Comparison of ENCODE assay signal across 1 cellular context in genomic region chrX:139204903-139205667, GRCh38.
TF ChIP-seq lines count a peak whose summit lies in the region.

No MANE protein-coding gene starts in this region.

TF ChIP-seq in HEK293, 187 proteins besides CTCF, POLR2A, EP300 and RAD21 (continued from another document and continues in another):
- TF ChIP-seq ZBTB26 (tag by site-specific recombination; optimal IDR thresholded peaks at IDR 0.05) (peak; percentile 82), ZNF211 (tag by site-specific recombination; IDR thresholded peaks at IDR 0.05; ENCODE audit: low read depth) (no peak), ZBTB44 (tag by site-specific recombination; IDR thresholded peaks at IDR 0.05) (no peak), ZNF341 (tag by site-specific recombination; IDR thresholded peaks at IDR 0.05; ENCODE audit: low read depth) (no peak), ZNF23 (tag by site-specific recombination; IDR thresholded peaks at IDR 0.05; ENCODE audit: borderline replicate concordance) (no peak), ZNF549 (tag by site-specific recombination; IDR thresholded peaks at IDR 0.05) (no peak), ZNF518A (tag by site-specific recombination; conservative IDR thresholded peaks at IDR 0.05; ENCODE audit: low read depth) (no peak), ZNF768 (tag by site-specific recombination; IDR thresholded peaks at IDR 0.05) (no peak), ZBTB48 (tag by site-specific recombination; IDR thresholded peaks at IDR 0.05) (no peak), ZNF449 (tag by site-specific recombination; IDR thresholded peaks at IDR 0.05) (peak; percentile 83), ZNF560 (tag by site-specific recombination; IDR thresholded peaks at IDR 0.05; ENCODE audit: borderline replicate concordance) (no peak), ZNF132 (tag by site-specific recombination; IDR thresholded peaks at IDR 0.05; ENCODE audit: borderline replicate concordance) (no peak), ZXDB (tag by site-specific recombination; IDR thresholded peaks at IDR 0.05) (peak; percentile 76), GFI1B (tag by site-specific recombination; IDR thresholded peaks at IDR 0.05) (no peak), ZNF239 (tag by site-specific recombination; IDR thresholded peaks at IDR 0.05) (no peak), ZNF148 (tag by site-specific recombination; IDR thresholded peaks at IDR 0.05; ENCODE audit: borderline replicate concordance) (no peak), EGR2 (tag by site-specific recombination; IDR thresholded peaks at IDR 0.05; ENCODE audit: low read depth) (peak; percentile 37; the same call in 1 of the 2 replicates), ZNF747 (tag by site-specific recombination; IDR thresholded peaks at IDR 0.05) (no peak), GLIS2 (tag by site-specific recombination; IDR thresholded peaks at IDR 0.05) (peak; percentile 82), ZNF416 (tag by site-specific recombination; IDR thresholded peaks at IDR 0.05) (no peak), PRDM1 (tag by site-specific recombination; IDR thresholded peaks at IDR 0.05) (no peak), KLF10 (tag by site-specific recombination; IDR thresholded peaks at IDR 0.05) (peak; percentile 73; the same call in 1 of the 2 replicates), ZNF776 (tag by site-specific recombination; IDR thresholded peaks at IDR 0.05; ENCODE audit: borderline replicate concordance) (no peak), ZNF426 (tag by site-specific recombination; IDR thresholded peaks at IDR 0.05) (no peak), ZNF18 (tag by site-specific recombination; IDR thresholded peaks at IDR 0.05) (no peak), GLI4 (tag by site-specific recombination; IDR thresholded peaks at IDR 0.05) (no peak), PRDM6 (tag by site-specific recombination; IDR thresholded peaks at IDR 0.05) (no peak), BCL11B (tag by site-specific recombination; IDR thresholded peaks at IDR 0.05; ENCODE audit: low read depth) (no peak), MEIS1 (CRISPR knock-in tag; IDR thresholded peaks at IDR 0.05; ENCODE audit: borderline replicate concordance) (no peak), ZNF629 (tag by site-specific recombination; IDR thresholded peaks at IDR 0.05) (peak; percentile 47; the same call in 1 of the 2 replicates), ZNF302 (tag by site-specific recombination; IDR thresholded peaks at IDR 0.05; ENCODE audit: low read depth) (no peak), ZBTB17 (tag by site-specific recombination; IDR thresholded peaks at IDR 0.05) (peak; percentile 57), ZEB2 (tag by site-specific recombination; IDR thresholded peaks at IDR 0.05) (peak; percentile 64; the same call in 1 of the 2 replicates), SP2 (tag by site-specific recombination; IDR thresholded peaks at IDR 0.05) (peak; percentile 30; the same call in 1 of the 2 replicates), ZBTB7A (tag by site-specific recombination; IDR thresholded peaks at IDR 0.05; ENCODE audit: low read depth) (no peak), ZNF792 (tag by site-specific recombination; IDR thresholded peaks at IDR 0.05) (no peak), ZNF350 (tag by site-specific recombination; IDR thresholded peaks at IDR 0.05) (no peak), ZNF529 (tag by site-specific recombination; IDR thresholded peaks at IDR 0.05; ENCODE audit: insufficient replicate concordance) (no peak), PRDM10 (tag by site-specific recombination; IDR thresholded peaks at IDR 0.05) (peak; percentile 88; the same call in 1 of the 2 replicates), ZNF76 (tag by site-specific recombination; IDR thresholded peaks at IDR 0.05; ENCODE audit: borderline replicate concordance, low read depth) (no peak; the same call in 1 of the 2 replicates), ZNF473 (tag by site-specific recombination; IDR thresholded peaks at IDR 0.05) (no peak), ZNF571 (tag by site-specific recombination; IDR thresholded peaks at IDR 0.05) (no peak), ZNF707 (tag by site-specific recombination; IDR thresholded peaks at IDR 0.05) (no peak), ZNF423 (tag by site-specific recombination; IDR thresholded peaks at IDR 0.05) (0 out of 2 replicates have a peak, but pooled peaks have one; percentile 14)
